Comparison of ENCODE assay signal across 24 cellular contexts in the genomic region with DNA sequence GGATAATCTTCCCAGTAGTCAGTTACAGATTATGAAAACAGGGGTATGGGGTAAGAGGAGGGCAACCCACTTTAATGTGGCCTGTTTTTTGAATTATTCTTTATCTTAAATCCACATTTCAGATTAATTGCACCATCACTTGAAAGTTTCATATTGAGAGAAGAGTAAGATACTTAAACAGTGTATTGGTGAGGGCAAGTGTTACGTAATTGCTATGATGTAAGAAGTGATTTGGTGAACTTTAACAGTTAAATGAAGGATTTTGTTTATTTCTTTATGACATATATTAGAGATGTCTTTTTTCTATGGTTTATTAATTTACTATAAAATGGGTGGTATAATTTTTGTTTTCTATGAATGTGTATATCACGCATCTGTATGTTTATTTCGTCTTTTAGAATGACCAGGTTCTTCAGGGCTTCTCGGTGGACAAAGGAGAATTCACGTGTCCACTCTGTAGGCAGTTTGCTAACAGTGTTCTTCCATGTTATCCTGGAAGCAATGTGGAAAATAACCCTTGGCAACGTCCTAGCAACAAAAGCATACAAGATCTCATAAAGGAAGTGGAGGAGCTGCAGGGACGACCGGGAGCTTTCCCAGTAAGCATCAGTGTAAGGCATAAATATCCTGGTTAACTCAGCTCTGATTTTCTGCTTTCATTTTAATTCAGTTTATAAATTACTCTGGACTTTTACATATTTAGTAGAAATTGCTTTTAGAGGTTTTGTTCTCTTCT.
DNase-seq lines count a peak whose midpoint lies in the region; ATAC-seq, FAIRE-seq and TF ChIP-seq lines count a peak whose summit lies in the region.
"Had no signal": no experiment of that assay in that cellular context is flagged by ENCODE, and none has a peak within 500 bp of the region (broad histone marks: within the 10 kb centered on the region; RNA-seq: fewer than 3 reads in every experiment).

No MANE protein-coding gene starts in this region.

- H3K27me3 Mint-ChIP-seq in glutamatergic neuron (ENCODE audit: unreplicated experiment) = no peaks in the 10 kb centered on the region
- H3K27me3 Mint-ChIP-seq in activated T-cell treated with anti-CD3 and anti-CD28 coated beads, Interleukin-2, amount 50 U/mL, for 4 hours (ENCODE audit: low read depth) = no peaks in the 10 kb centered on the region
- H3K27me3 Mint-ChIP-seq: central memory CD8-positive, alpha-beta T cell; effector memory CD8-positive, alpha-beta T cell had no signal

- ATAC-seq in left ventricle myocardium superior (peak; percentile 40), Right ventricle myocardium superior (ENCODE audit: poor library complexity) (no peak)
- ATAC-seq in activated T-cell treated with anti-CD3 and anti-CD28 coated beads, Interleukin-2, amount 50 U/mL, for 4 hours = no peak
- ATAC-seq: effector memory CD8-positive, alpha-beta T cell; mucosa of descending colon; psoas muscle had no signal

- H3K36me3 Mint-ChIP-seq in glutamatergic neuron (ENCODE audit: unreplicated experiment) = no peaks in the 10 kb centered on the region
- H3K36me3 Mint-ChIP-seq in activated T-cell treated with anti-CD3 and anti-CD28 coated beads, Interleukin-2, amount 50 U/mL, for 4 hours (ENCODE audit: insufficient read depth) = peaks cover 45% of the 10 kb centered on the region

- peak overlapping the region; percentile 42 for H3K27ac Mint-ChIP-seq in glutamatergic neuron (ENCODE audit: unreplicated experiment)
- H3K27ac Mint-ChIP-seq: effector memory CD8-positive, alpha-beta T cell had no signal

- no peak for DNase-seq in left ventricle myocardium superior
- DNase-seq in Right ventricle myocardium superior = no peak
- no peak for DNase-seq in glutamatergic neuron
- DNase-seq in NCI-H748 (lab: John Stamatoyannopoulos, UW; ENCODE audit: unreplicated experiment) = no peak
- DNase-seq in GM10248 (ENCODE audit: extremely low spot score) = no peak
- DNase-seq in DMS53 (lab: John Stamatoyannopoulos, UW) = no peak
- DNase-seq in activated T-cell treated with anti-CD3 and anti-CD28 coated beads, Interleukin-2, amount 50 U/mL, for 4 hours = no peak
- DNase-seq: activated CD4-positive, alpha-beta T cell treated with anti-CD3 and anti-CD28 coated beads, Interleukin-2, amount 50 U/mL, for 1 hour; activated CD8-positive, alpha-beta memory T cell treated with anti-CD3 and anti-CD28 coated beads, Interleukin-2, amount 50 U/mL, for 48 hours; activated gamma-delta T cell treated with Interleukin-2 at 50 U/mL for 16 hours; effector memory CD8-positive, alpha-beta T cell; H9; MG63; mucosa of descending colon; NCI-H1694 treated with DMSO at 0.1 percent for 48 hours; NCI-H446; NK-92 treated with Interleukin-12 subunit alpha and Interleukin-12 subunit beta, amount 100 ng/mL, for 24 hours; psoas muscle; substantia nigra had no signal

- CTCF ChIA-PET in GM10248 (lab: Yijun Ruan, JAX) = interaction anchor here (1.8 kb wide), 1 partner anchor 12 kb away, joined by 4 read pairs; no protein-coding TSS in a partner anchor

- H3K4me3 Mint-ChIP-seq in glutamatergic neuron (ENCODE audit: unreplicated experiment) = no peak overlapping the region
- no peak overlapping the region for H3K4me3 Mint-ChIP-seq in activated T-cell treated with anti-CD3 and anti-CD28 coated beads, Interleukin-2, amount 50 U/mL, for 4 hours
- H3K4me3 Mint-ChIP-seq: central memory CD8-positive, alpha-beta T cell; effector memory CD8-positive, alpha-beta T cell; H9; neural crest cell had no signal

- FAIRE-seq in colon (lab: Jason Lieb, UNC) = peak; percentile 24
- FAIRE-seq: A204.1, frontal cortex had no signal

- peaks cover 4% of the 10 kb centered on the region for H3K4me1 Mint-ChIP-seq in glutamatergic neuron (ENCODE audit: low read depth, unreplicated experiment)
- peaks cover 5% of the 10 kb centered on the region for H3K4me1 Mint-ChIP-seq in activated T-cell treated with anti-CD3 and anti-CD28 coated beads, Interleukin-2, amount 50 U/mL, for 4 hours (ENCODE audit: low read depth)
- H3K4me1 Mint-ChIP-seq: central memory CD8-positive, alpha-beta T cell; neural crest cell had no signal

- H3K9me3 Mint-ChIP-seq in glutamatergic neuron (ENCODE audit: unreplicated experiment) = no peaks in the 10 kb centered on the region
- H3K9me3 Mint-ChIP-seq in activated T-cell treated with anti-CD3 and anti-CD28 coated beads, Interleukin-2, amount 50 U/mL, for 4 hours = no peaks in the 10 kb centered on the region
- H3K9me3 Mint-ChIP-seq: central memory CD8-positive, alpha-beta T cell; effector memory CD8-positive, alpha-beta T cell; H9; neural crest cell had no signal

- no peak for TF ChIP-seq CTCF in glutamatergic neuron (IDR thresholded peaks at IDR 0.05; ENCODE audit: partially characterized antibody, unreplicated experiment)
- TF ChIP-seq CTCF in GM10248 (IDR thresholded peaks at IDR 0.05; ENCODE audit: control extremely low read depth, extremely low read depth, low read depth, missing control alignments) = no peak

- POLR2A ChIA-PET in GM10248 (lab: Yijun Ruan, JAX) = no interaction called here

- intact Hi-C loops in left ventricle myocardium superior (cut with micrococcal nuclease) (no loop called here), Right ventricle myocardium superior (cut with DNase I) (no loop called here)
